Comparison of ENCODE assay signal across 9 cellular contexts in the genomic region with DNA sequence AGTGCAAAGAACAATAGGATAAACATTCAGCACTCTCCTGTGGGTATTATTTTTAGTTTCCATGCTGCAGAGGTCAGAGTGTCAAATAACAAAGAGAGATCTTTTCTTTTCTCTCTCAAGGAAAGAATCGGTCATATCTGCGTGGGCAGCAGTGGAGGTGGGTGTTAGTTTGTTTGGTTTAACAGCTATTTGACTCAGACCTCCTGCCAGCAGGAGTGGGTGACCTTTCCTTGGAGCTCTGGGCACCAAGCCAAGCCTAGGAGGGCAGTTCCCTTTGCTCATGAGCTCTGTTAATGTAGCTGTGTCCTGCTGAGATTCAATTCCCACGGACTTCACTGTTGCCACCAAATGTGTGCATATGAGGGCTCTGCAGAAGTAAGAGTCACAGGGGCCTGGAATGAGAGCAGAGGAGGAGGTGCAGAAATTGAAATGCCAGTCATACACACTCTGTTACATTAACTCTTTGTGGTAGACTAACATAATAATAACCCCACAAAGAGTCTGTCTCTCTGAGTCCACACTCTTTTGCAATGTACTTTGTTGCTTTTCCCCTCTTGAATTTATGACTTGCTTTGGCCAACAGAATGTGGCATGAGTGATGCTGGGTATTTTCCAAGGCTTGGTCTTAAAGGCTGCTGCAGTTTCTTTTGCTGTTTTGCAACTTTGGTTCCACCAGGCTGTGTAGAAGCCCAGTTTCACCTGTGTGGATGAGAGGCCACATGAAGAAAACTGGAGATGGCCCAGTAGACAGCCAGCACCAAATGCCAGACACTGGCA.
DNase-seq lines count a peak whose midpoint lies in the region; ATAC-seq and TF ChIP-seq lines count a peak whose summit lies in the region.
"Had no signal": no experiment of that assay in that cellular context is flagged by ENCODE, and none has a peak within 500 bp of the region (broad histone marks: within the 10 kb centered on the region; RNA-seq: fewer than 3 reads in every experiment).

No MANE protein-coding gene starts in this region.

- TF ChIP-seq CTCF in body of pancreas (IDR thresholded peaks at IDR 0.05) (no peak), omental fat pad (IDR thresholded peaks at IDR 0.05) (no peak), GM20000 (IDR thresholded peaks at IDR 0.05; ENCODE audit: extremely low read depth, missing control alignments) (no peak)

- H3K9me3 ChIP-seq in GM23248 (ENCODE audit: low read depth) (no peaks in the 10 kb centered on the region), body of pancreas (no peaks in the 10 kb centered on the region)

- 0 out of 2 replicates have a peak overlapping the region, but pooled peaks have one; percentile 11 for H3K9ac ChIP-seq in GM23248

- ATAC-seq in body of pancreas (peak; percentile 80), omental fat pad (ENCODE audit: low FRiP score) (peak; percentile 78), GM21619 (IDR thresholded peaks at IDR 0.05; ENCODE audit: unreplicated experiment) (no peak), HG02763 (IDR thresholded peaks at IDR 0.05; ENCODE audit: unreplicated experiment) (no peak)

- H3K4me1 ChIP-seq in GM23248 (ENCODE audit: insufficient read depth) (peaks cover 12% of the 10 kb centered on the region), body of pancreas (peaks cover 44% of the 10 kb centered on the region)

- H3F3A ChIP-seq in GM23248 (ENCODE audit: insufficient read depth), result peaks cover 13% of the 10 kb centered on the region; the same call in 1 of the 2 replicates

- in situ Hi-C loops in GM23248 (cut with MboI), result no loop called here

- TF ChIP-seq POLR2A in body of pancreas (IDR thresholded peaks at IDR 0.05), result no peak

- H3K27me3 ChIP-seq in GM23248 (replicated peaks; ENCODE audit: insufficient read depth) (no peaks in the 10 kb centered on the region), body of pancreas (no peaks in the 10 kb centered on the region)

- 6 to 13% methylated on average over 3 of the region's 3 CpGs for WGBS in GM23248 (ENCODE audit: low coverage in 1 of 2, low lambda C conversion rate in 2 of 2, missing lambda C conversion rate in 2 of 2), 2 experiments
- 6 to 8% methylated on average over 3 of the region's 3 CpGs for WGBS in body of pancreas, 2 donors

- peaks cover 4% of the 10 kb centered on the region; the same call in 1 of the 2 replicates for H3K9me2 ChIP-seq in GM23248 (ENCODE audit: insufficient read depth)

- H3K4me2 ChIP-seq in GM23248 (ENCODE audit: unreplicated experiment), result peak overlapping the region; percentile 18

- H3K79me2 ChIP-seq in GM23248 (ENCODE audit: insufficient read depth), result no peaks in the 10 kb centered on the region

- H3K4me3 ChIP-seq in GM23248, result no peak overlapping the region
- H3K4me3 ChIP-seq in body of pancreas, result no peak overlapping the region

- H4K20me1 ChIP-seq in GM23248 (ENCODE audit: insufficient read depth), result no peaks in the 10 kb centered on the region

- H3K27ac ChIP-seq in GM23248 (0 out of 2 replicates have a peak overlapping the region, but pooled peaks have one; percentile 19), body of pancreas (peak overlapping the region; percentile 11 to 65 (median 34))
- H3K27ac ChIP-seq: HL-60 had no signal

- DNase-seq in GM23248 (peak; percentile 93), NCI-H446 treated with DMSO at 0.1 percent for 48 hours (lab: John Stamatoyannopoulos, UW) (peak; percentile 42), body of pancreas (peak; percentile 73 to 88 (median 86)), omental fat pad (ENCODE audit: low spot score) (peak; percentile 66), NCI-H1694 treated with DMSO at 0.1 percent for 48 hours (lab: John Stamatoyannopoulos, UW) (no peak), GM20000 (ENCODE audit: low spot score) (no peak)

- H2AFZ ChIP-seq in GM23248, result no peak overlapping the region

- intact Hi-C loops in body of pancreas (cut with DNase I), result no loop called here

- H3K36me3 ChIP-seq in GM23248 (ENCODE audit: low read depth) (no peaks in the 10 kb centered on the region), body of pancreas (replicated peaks in 1 of 2; ENCODE audit: insufficient read depth in 1 of 2, low read depth in 2 of 2) (no peaks in the 10 kb centered on the region)

Comparison
In these comparisons a context has a peak if more than half of its experiments do, and no peak if none do; other contexts are left out.
1. DNase-seq: peak in GM23248 (single experiment), NCI-H446 treated with DMSO at 0.1 percent for 48 hours (single experiment), body of pancreas (4 of 4) and omental fat pad (single experiment); none in NCI-H1694 treated with DMSO at 0.1 percent for 48 hours (single experiment) and GM20000 (single experiment).
2. ATAC-seq: peak in body of pancreas (single experiment) and omental fat pad (single experiment); none in GM21619 (single experiment) and HG02763 (single experiment).